In genomic region chr4:81807386-81807785, GRCh38 we compare ENCODE assay signal across 21 cellular contexts.
DNase-seq lines count a peak whose midpoint lies in the region; ATAC-seq and TF ChIP-seq lines count a peak whose summit lies in the region.
"Had no signal": no experiment of that assay in that cellular context is flagged by ENCODE, and none has a peak within 500 bp of the region (broad histone marks: within the 10 kb centered on the region; RNA-seq: fewer than 3 reads in every experiment).

No MANE protein-coding gene starts in this region.

- H3K9ac ChIP-seq in Loucy (ENCODE audit: low read depth, low read length, poor library complexity, severe bottlenecking) = peak overlapping the region; percentile 18
- no peak overlapping the region for H3K9ac ChIP-seq in OCI-LY3 (ENCODE audit: low read length)
- H3K9ac ChIP-seq: BLaER1 treated with 17β-estradiol and CSF1 and Interleukin-3, amounts not matched to agents 10 nM and 100 nM had no signal

- H3K9me3 Mint-ChIP-seq in CD4-positive, alpha-beta T cell = no peaks in the 10 kb centered on the region
- H3K9me3 Mint-ChIP-seq: CD4-positive, alpha-beta memory T cell; GM23338; H9; T-cell had no signal

- H3K9me2 ChIP-seq in Loucy (replicated peaks; ENCODE audit: low read depth, low read length) = no peaks in the 10 kb centered on the region

- intact Hi-C loops in CD4-positive, alpha-beta T cell (cut with DNase I, micrococcal nuclease) = no loop called here
- intact Hi-C loops in dorsolateral prefrontal cortex (cut with DNase I) (no loop called here), vagina (cut with DNase I) (no loop called here)

- peaks cover 27% of the 10 kb centered on the region for H3K4me1 ChIP-seq in Loucy (ENCODE audit: insufficient read depth, low read length, poor library complexity, severe bottlenecking)
- H3K4me1 ChIP-seq in OCI-LY3 (ENCODE audit: low read length) = peaks cover 3% of the 10 kb centered on the region; the same call in 1 of the 2 replicates
- H3K4me1 ChIP-seq in vagina = no peaks in the 10 kb centered on the region
- H3K4me1 ChIP-seq: SJSA1 had no signal

- no peaks in the 10 kb centered on the region for H3K27me3 ChIP-seq in CD4-positive, alpha-beta T cell (ENCODE audit: control insufficient read depth, insufficient read depth, low read length)
- H3K27me3 ChIP-seq in Loucy (ENCODE audit: insufficient read depth, low read length, poor library complexity, severe bottlenecking) (no peaks in the 10 kb centered on the region), OCI-LY3 (ENCODE audit: low read depth, low read length) (no peaks in the 10 kb centered on the region), dorsolateral prefrontal cortex (no peaks in the 10 kb centered on the region), vagina (no peaks in the 10 kb centered on the region)
- H3K27me3 ChIP-seq: BLaER1 treated with 17β-estradiol and CSF1 and Interleukin-3, amounts not matched to agents 10 nM and 100 nM; SJSA1 had no signal

- H3K27ac ChIP-seq in CD4-positive, alpha-beta T cell (ENCODE audit: low read depth, low read length) = no peak overlapping the region
- no peak overlapping the region for H3K27ac ChIP-seq in OCI-LY3 (ENCODE audit: low read length)
- no peak overlapping the region for H3K27ac ChIP-seq in dorsolateral prefrontal cortex
- no peak overlapping the region for H3K27ac ChIP-seq in vagina
- H3K27ac ChIP-seq: BLaER1 treated with 17β-estradiol and CSF1 and Interleukin-3, amounts not matched to agents 10 nM and 100 nM; SJSA1 had no signal

- no peak overlapping the region for H2AFZ ChIP-seq in Loucy (ENCODE audit: low read length)
- peak overlapping the region; percentile 14; the same call in 1 of the 2 replicates for H2AFZ ChIP-seq in OCI-LY3 (ENCODE audit: low read depth, low read length)
- H2AFZ ChIP-seq: GM23338 had no signal

- H3K27me3 Mint-ChIP-seq in CD4-positive, alpha-beta T cell = no peaks in the 10 kb centered on the region

- POLR2A ChIA-PET in CD4-positive, alpha-beta T cell (lab: Charles Lee) = no interaction called here

- peak overlapping the region; percentile 76 for H3K4me2 ChIP-seq in Loucy (ENCODE audit: low read depth, low read length, poor library complexity, severe bottlenecking)
- peak overlapping the region; percentile 5 for H3K4me2 ChIP-seq in OCI-LY3 (ENCODE audit: low read length)
- H3K4me2 ChIP-seq: GM23338 had no signal

- no peak overlapping the region for H3K4me3 Mint-ChIP-seq in CD4-positive, alpha-beta T cell
- H3K4me3 Mint-ChIP-seq: GM23338, H9, HFFc6, T-cell had no signal

- no peak overlapping the region for H3K27ac Mint-ChIP-seq in CD4-positive, alpha-beta T cell
- H3K27ac Mint-ChIP-seq: CD4-positive, alpha-beta memory T cell; GM23338; H9; HFFc6; T-cell had no signal

- H3K79me2 ChIP-seq in Loucy (ENCODE audit: insufficient read depth, low read length) = no peaks in the 10 kb centered on the region
- no peaks in the 10 kb centered on the region for H3K79me2 ChIP-seq in OCI-LY3 (ENCODE audit: low read length)

- no peaks in the 10 kb centered on the region for H3K9me3 ChIP-seq in CD4-positive, alpha-beta T cell (ENCODE audit: control insufficient read depth, low read length)
- H3K9me3 ChIP-seq in Loucy (ENCODE audit: insufficient read depth, low read depth, low read length) = no peaks in the 10 kb centered on the region
- no peaks in the 10 kb centered on the region for H3K9me3 ChIP-seq in OCI-LY3 (ENCODE audit: insufficient read depth, low read length)
- H3K9me3 ChIP-seq in vagina = no peaks in the 10 kb centered on the region
- H3K9me3 ChIP-seq: BLaER1 treated with 17β-estradiol and CSF1 and Interleukin-3, amounts not matched to agents 10 nM and 100 nM; SJSA1 had no signal

- H3K4me3 ChIP-seq in Loucy (ENCODE audit: low read length, poor library complexity, severe bottlenecking) (peak overlapping the region; percentile 62), OCI-LY3 (ENCODE audit: low read length) (0 out of 2 replicates have a peak overlapping the region, but pooled peaks have one; percentile 8), dorsolateral prefrontal cortex (no peak overlapping the region), vagina (no peak overlapping the region)
- H3K4me3 ChIP-seq: BLaER1 treated with 17β-estradiol and CSF1 and Interleukin-3, amounts not matched to agents 10 nM and 100 nM; GM12878; GM23338; SJSA1 had no signal

- no peak for ATAC-seq in CD4-positive, alpha-beta T cell (ENCODE audit: poor library complexity)
- ATAC-seq: GM12878, GM23338, T-cell had no signal

- CTCF ChIA-PET in CD4-positive, alpha-beta T cell (lab: Charles Lee) = interaction anchor here (0.9 kb wide), 1 partner anchor 340 kb away, joined by 3 read pairs; no protein-coding TSS in a partner anchor

- no peak for TF ChIP-seq POLR2A in vagina (IDR thresholded peaks at IDR 0.05)

- H3F3A ChIP-seq in Loucy (ENCODE audit: low read depth) = 0 out of 2 replicates have a peak, but pooled peaks cover 3% of the 10 kb centered on the region

- H4K20me1 ChIP-seq in Loucy (ENCODE audit: insufficient read depth, low read length, poor library complexity, severe bottlenecking) = no peaks in the 10 kb centered on the region
- H4K20me1 ChIP-seq in OCI-LY3 (ENCODE audit: insufficient read depth, low read length) = no peaks in the 10 kb centered on the region
- H4K20me1 ChIP-seq: BLaER1 treated with 17β-estradiol and CSF1 and Interleukin-3, amounts not matched to agents 10 nM and 100 nM had no signal

- DNase-seq in CD4-positive, alpha-beta T cell = no peak
- peak; percentile 21 for DNase-seq in cerebellum (ENCODE audit: low spot score)
- no peak for DNase-seq in dorsolateral prefrontal cortex
- no peak for DNase-seq in vagina (ENCODE audit: extremely low spot score in 2 of 2)
- DNase-seq in NAMALWA (ENCODE audit: low spot score) = no peak
- DNase-seq: AML-193; CD4-positive, alpha-beta memory T cell; GDM1; H9; HFFc6; Kasumi-1; MV-4-11; NCI-H1694 treated with DMSO at 0.1 percent for 48 hours; Right ventricle myocardium superior; T-cell had no signal

- H3K36me3 Mint-ChIP-seq in CD4-positive, alpha-beta T cell (ENCODE audit: low read depth) = no peaks in the 10 kb centered on the region
- H3K36me3 Mint-ChIP-seq: CD4-positive, alpha-beta memory T cell; T-cell had no signal

- peak; percentile 4 for TF ChIP-seq CTCF in CD4-positive, alpha-beta T cell (IDR thresholded peaks at IDR 0.05)
- TF ChIP-seq CTCF in Loucy (conservative IDR thresholded peaks at IDR 0.05; ENCODE audit: low read length) = no peak
- no peak for TF ChIP-seq CTCF in OCI-LY3 (IDR thresholded peaks at IDR 0.05; ENCODE audit: low read depth, low read length)
- TF ChIP-seq CTCF in dorsolateral prefrontal cortex (IDR thresholded peaks at IDR 0.05 in 54 of 56, conservative IDR thresholded peaks at IDR 0.05 in 2 of 56; ENCODE audit: low read depth in 1 of 56, partially characterized antibody in 56 of 56) = no peak
- no peak for TF ChIP-seq CTCF in vagina (IDR thresholded peaks at IDR 0.05)

- H3K4me1 Mint-ChIP-seq in CD4-positive, alpha-beta T cell (ENCODE audit: low read depth) = no peaks in the 10 kb centered on the region

- H3K36me3 ChIP-seq in Loucy (ENCODE audit: insufficient read depth, low read length) = no peaks in the 10 kb centered on the region
- no peaks in the 10 kb centered on the region for H3K36me3 ChIP-seq in OCI-LY3 (replicated peaks; ENCODE audit: low read depth, low read length)
- no peaks in the 10 kb centered on the region for H3K36me3 ChIP-seq in vagina
- H3K36me3 ChIP-seq: BLaER1 treated with 17β-estradiol and CSF1 and Interleukin-3, amounts not matched to agents 10 nM and 100 nM; SJSA1 had no signal

Comparison
In these comparisons a context has a peak if more than half of its experiments do, and no peak if none do; other contexts are left out.
1. H3K4me3 ChIP-seq: peak in Loucy (single experiment) and OCI-LY3 (single experiment); none in dorsolateral prefrontal cortex (0 of 59) and vagina (0 of 2).